Comparison of ENCODE assay signal across 21 cellular contexts in the genomic region with DNA sequence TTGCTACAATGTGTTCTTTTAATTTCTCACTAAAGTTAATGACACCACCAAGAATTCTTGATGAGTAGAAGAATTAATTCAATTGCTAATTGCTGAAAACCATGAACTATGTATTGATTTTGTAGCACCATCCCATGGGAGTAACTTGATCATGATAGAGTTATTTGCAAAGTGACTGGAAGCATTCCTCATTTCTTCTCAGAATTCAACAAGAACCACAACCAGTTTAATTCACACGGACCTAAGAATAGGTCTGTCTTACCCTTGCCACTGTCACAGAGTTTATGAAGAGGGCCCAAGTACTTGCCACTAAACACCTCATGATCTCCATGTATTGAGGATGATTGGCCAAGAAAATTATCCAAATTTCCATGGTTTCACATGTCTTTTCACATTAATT.
"Had no signal": no experiment of that assay in that cellular context is flagged by ENCODE, and none has a peak within 500 bp of the region (broad histone marks: within the 10 kb centered on the region; RNA-seq: fewer than 3 reads in every experiment).

No MANE protein-coding gene starts in this region.

- H3K27me3 ChIP-seq: body of pancreas, tibial artery had no signal

- ATAC-seq: body of pancreas, lower lobe of right lung had no signal

- H3K9me3 Mint-ChIP-seq: activated naive CD8-positive, alpha-beta T cell treated with anti-CD3 and anti-CD28 coated beads, Interleukin-2, amount 10 ng/mL, durations not matched to agents 7 days and 5 days; endodermal cell; nephron progenitor cell had no signal

- H3K4me1 ChIP-seq: tibial artery had no signal

- H3K36me3 ChIP-seq: lower lobe of right lung, tibial artery had no signal

- H3K27me3 Mint-ChIP-seq: activated naive CD8-positive, alpha-beta T cell treated with anti-CD3 and anti-CD28 coated beads, Interleukin-2, amount 10 ng/mL, durations not matched to agents 7 days and 5 days had no signal

- H3K9me3 ChIP-seq: body of pancreas, lower lobe of right lung, tibial artery had no signal

- H3K4me3 ChIP-seq: body of pancreas, lower lobe of right lung, tibial artery had no signal

- H3K27ac ChIP-seq: body of pancreas, epithelial cell of prostate, lower lobe of right lung, tibial artery had no signal

- H3K27ac Mint-ChIP-seq: endodermal cell, nephron progenitor cell had no signal

- DNase-seq: activated gamma-delta T cell treated with Interleukin-2 at 50 U/mL for 16 hours; activated naive CD8-positive, alpha-beta T cell treated with anti-CD3 and anti-CD28 coated beads, Interleukin-2, amount 10 ng/mL, durations not matched to agents 7 days and 5 days; activated T-cell treated with anti-CD3 and anti-CD28 coated beads, Interleukin-2, amount 50 U/mL, for 1 hour; body of pancreas; central memory CD4-positive, alpha-beta T cell; endodermal cell; hypothalamus; lower lobe of right lung; nephron progenitor cell; nucleus accumbens; stimulated activated CD4-positive, alpha-beta T cell treated with anti-CD3 and anti-CD28 coated beads, Interleukin-12 subunit alpha, Interleukin-12 subunit beta, amount 100 ng/mL, for 4 hours; stimulated activated CD4-positive, alpha-beta T cell treated with anti-CD3 and anti-CD28 coated beads, Interleukin-1b, Interleukin-23, amount 100 ng/mL, for 48 hours; stimulated activated CD8-positive, alpha-beta memory T cell treated with anti-CD3 and anti-CD28 coated beads, Interleukin-4, amount 100 ng/mL, for 48 hours; stimulated activated naive CD4-positive, alpha-beta T cell; substantia nigra; T-helper 9 cell; tibial artery had no signal

- H3K4me3 Mint-ChIP-seq: activated naive CD8-positive, alpha-beta T cell treated with anti-CD3 and anti-CD28 coated beads, Interleukin-2, amount 10 ng/mL, durations not matched to agents 7 days and 5 days; endodermal cell; nephron progenitor cell had no signal

- FAIRE-seq: colon, frontal cortex, keratinocyte had no signal
